ENCODE assay signal across 1 cellular context in the genomic region with DNA sequence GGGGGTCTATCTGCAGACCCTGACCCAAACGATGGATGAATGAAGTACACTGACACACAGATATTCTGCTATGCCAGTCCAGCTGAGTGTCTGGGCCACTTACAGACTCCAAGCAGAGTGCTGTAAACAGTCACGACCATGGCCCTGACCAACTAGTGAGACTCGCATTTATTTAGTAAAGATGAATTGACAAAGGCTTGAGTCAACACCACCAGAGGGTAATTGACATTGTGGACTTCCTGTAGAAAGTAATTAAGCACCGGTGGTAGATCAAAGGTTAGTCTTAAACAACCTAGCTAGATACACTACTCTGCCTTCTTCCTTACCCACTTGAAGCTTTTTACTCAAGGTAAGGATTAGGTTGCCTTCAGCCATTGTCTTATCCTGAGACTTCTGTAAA.
A peak's percentile ranks its signal among the peaks of the same experiment; 100 is the strongest.
TF ChIP-seq lines count a peak whose summit lies in the region.

No MANE protein-coding gene starts in this region.

TF ChIP-seq in HepG2, 621 proteins besides CTCF, POLR2A, EP300 and RAD21 (continued from another document and continues in another):
- TF ChIP-seq YEATS2 (CRISPR knock-in tag; IDR thresholded peaks at IDR 0.05; ENCODE audit: borderline replicate concordance) (no peak), FOXO4 (CRISPR knock-in tag; conservative IDR thresholded peaks at IDR 0.05) (no peak), ZNF737 (CRISPR knock-in tag; IDR thresholded peaks at IDR 0.05; ENCODE audit: borderline replicate concordance) (no peak), ZNF883 (CRISPR knock-in tag; IDR thresholded peaks at IDR 0.05; ENCODE audit: not compliant biosample characterization) (no peak), USF2 (IDR thresholded peaks at IDR 0.05; ENCODE audit: low read depth, low read length) (no peak), USF2 (CRISPR knock-in tag; IDR thresholded peaks at IDR 0.05; ENCODE audit: borderline replicate concordance) (no peak), FOXM1 (CRISPR knock-in tag; IDR thresholded peaks at IDR 0.05) (no peak), REL (CRISPR knock-in tag; conservative IDR thresholded peaks at IDR 0.05) (no peak), ZNF816 (CRISPR knock-in tag; IDR thresholded peaks at IDR 0.05; ENCODE audit: borderline replicate concordance) (no peak), ZNF205 (CRISPR knock-in tag; IDR thresholded peaks at IDR 0.05) (no peak), RBM22 (optimal IDR thresholded peaks at IDR 0.05; ENCODE audit: low read length) (no peak), DNMT3B (CRISPR knock-in tag; conservative IDR thresholded peaks at IDR 0.05) (no peak), CEBPZ (IDR thresholded peaks at IDR 0.05; ENCODE audit: low read length) (no peak), NR2F1 (CRISPR knock-in tag; IDR thresholded peaks at IDR 0.05) (peak in 1 of 2 experiments; percentile 48; a peak in 1 of 4 replicates), MZF1 (CRISPR knock-in tag; IDR thresholded peaks at IDR 0.05; ENCODE audit: borderline replicate concordance) (no peak), SRSF1 (optimal IDR thresholded peaks at IDR 0.05; ENCODE audit: low read depth, low read length) (no peak), ZBTB20 (CRISPR knock-in tag; IDR thresholded peaks at IDR 0.05; ENCODE audit: borderline replicate concordance, low read depth) (no peak), UBTF (CRISPR knock-in tag; IDR thresholded peaks at IDR 0.05) (no peak), ZNF563 (CRISPR knock-in tag; IDR thresholded peaks at IDR 0.05) (peak; percentile 63; the same call in 1 of the 2 replicates), FOXK1 (CRISPR knock-in tag; IDR thresholded peaks at IDR 0.05; ENCODE audit: borderline replicate concordance, low read depth) (0 out of 2 replicates have a peak, but pooled peaks have one; percentile 23), SIN3B (IDR thresholded peaks at IDR 0.05; ENCODE audit: low read length) (no peak), BCL6 (CRISPR knock-in tag; IDR thresholded peaks at IDR 0.05) (peak; percentile 55; the same call in 1 of the 2 replicates), HOMEZ (CRISPR knock-in tag; IDR thresholded peaks at IDR 0.05; ENCODE audit: low read depth) (peak; percentile 74; the same call in 1 of the 2 replicates), TCF7L2 (IDR thresholded peaks at IDR 0.05; ENCODE audit: low read depth, low read length) (no peak), LCORL (IDR thresholded peaks at IDR 0.05) (no peak), LCORL (CRISPR knock-in tag; IDR thresholded peaks at IDR 0.05) (no peak), HDAC1 (CRISPR knock-in tag; IDR thresholded peaks at IDR 0.05) (no peak), ZNF24 (IDR thresholded peaks at IDR 0.05) (no peak), SNAI1 (CRISPR knock-in tag; IDR thresholded peaks at IDR 0.05; ENCODE audit: borderline replicate concordance) (no peak), ZNF720 (CRISPR knock-in tag; IDR thresholded peaks at IDR 0.05) (no peak), TCF12 (IDR thresholded peaks at IDR 0.05) (no peak), TCF12 (CRISPR knock-in tag; IDR thresholded peaks at IDR 0.05) (no peak), PCBP2 (optimal IDR thresholded peaks at IDR 0.05; ENCODE audit: low read depth, low read length, poor library complexity, severe bottlenecking) (no peak)
- TF ChIP-seq, protein P1, sequence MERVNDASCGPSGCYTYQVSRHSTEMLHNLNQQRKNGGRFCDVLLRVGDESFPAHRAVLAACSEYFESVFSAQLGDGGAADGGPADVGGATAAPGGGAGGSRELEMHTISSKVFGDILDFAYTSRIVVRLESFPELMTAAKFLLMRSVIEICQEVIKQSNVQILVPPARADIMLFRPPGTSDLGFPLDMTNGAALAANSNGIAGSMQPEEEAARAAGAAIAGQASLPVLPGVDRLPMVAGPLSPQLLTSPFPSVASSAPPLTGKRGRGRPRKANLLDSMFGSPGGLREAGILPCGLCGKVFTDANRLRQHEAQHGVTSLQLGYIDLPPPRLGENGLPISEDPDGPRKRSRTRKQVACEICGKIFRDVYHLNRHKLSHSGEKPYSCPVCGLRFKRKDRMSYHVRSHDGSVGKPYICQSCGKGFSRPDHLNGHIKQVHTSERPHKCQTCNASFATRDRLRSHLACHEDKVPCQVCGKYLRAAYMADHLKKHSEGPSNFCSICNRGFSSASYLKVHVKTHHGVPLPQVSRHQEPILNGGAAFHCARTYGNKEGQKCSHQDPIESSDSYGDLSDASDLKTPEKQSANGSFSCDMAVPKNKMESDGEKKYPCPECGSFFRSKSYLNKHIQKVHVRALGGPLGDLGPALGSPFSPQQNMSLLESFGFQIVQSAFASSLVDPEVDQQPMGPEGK (CRISPR knock-in tag; IDR thresholded peaks at IDR 0.05) = no peak
- TF ChIP-seq, protein P2, sequence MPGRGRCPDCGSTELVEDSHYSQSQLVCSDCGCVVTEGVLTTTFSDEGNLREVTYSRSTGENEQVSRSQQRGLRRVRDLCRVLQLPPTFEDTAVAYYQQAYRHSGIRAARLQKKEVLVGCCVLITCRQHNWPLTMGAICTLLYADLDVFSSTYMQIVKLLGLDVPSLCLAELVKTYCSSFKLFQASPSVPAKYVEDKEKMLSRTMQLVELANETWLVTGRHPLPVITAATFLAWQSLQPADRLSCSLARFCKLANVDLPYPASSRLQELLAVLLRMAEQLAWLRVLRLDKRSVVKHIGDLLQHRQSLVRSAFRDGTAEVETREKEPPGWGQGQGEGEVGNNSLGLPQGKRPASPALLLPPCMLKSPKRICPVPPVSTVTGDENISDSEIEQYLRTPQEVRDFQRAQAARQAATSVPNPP (CRISPR knock-in tag; IDR thresholded peaks at IDR 0.05) = no peak
- TF ChIP-seq, protein P3, sequence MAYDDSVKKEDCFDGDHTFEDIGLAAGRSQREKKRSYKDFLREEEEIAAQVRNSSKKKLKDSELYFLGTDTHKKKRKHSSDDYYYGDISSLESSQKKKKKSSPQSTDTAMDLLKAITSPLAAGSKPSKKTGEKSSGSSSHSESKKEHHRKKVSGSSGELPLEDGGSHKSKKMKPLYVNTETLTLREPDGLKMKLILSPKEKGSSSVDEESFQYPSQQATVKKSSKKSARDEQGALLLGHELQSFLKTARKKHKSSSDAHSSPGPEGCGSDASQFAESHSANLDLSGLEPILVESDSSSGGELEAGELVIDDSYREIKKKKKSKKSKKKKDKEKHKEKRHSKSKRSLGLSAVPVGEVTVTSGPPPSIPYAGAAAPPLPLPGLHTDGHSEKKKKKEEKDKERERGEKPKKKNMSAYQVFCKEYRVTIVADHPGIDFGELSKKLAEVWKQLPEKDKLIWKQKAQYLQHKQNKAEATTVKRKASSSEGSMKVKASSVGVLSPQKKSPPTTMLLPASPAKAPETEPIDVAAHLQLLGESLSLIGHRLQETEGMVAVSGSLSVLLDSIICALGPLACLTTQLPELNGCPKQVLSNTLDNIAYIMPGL (CRISPR knock-in tag; IDR thresholded peaks at IDR 0.05; ENCODE audit: borderline replicate concordance in 1 of 2, low read depth in 1 of 2) = no peak
- TF ChIP-seq, protein P4, sequence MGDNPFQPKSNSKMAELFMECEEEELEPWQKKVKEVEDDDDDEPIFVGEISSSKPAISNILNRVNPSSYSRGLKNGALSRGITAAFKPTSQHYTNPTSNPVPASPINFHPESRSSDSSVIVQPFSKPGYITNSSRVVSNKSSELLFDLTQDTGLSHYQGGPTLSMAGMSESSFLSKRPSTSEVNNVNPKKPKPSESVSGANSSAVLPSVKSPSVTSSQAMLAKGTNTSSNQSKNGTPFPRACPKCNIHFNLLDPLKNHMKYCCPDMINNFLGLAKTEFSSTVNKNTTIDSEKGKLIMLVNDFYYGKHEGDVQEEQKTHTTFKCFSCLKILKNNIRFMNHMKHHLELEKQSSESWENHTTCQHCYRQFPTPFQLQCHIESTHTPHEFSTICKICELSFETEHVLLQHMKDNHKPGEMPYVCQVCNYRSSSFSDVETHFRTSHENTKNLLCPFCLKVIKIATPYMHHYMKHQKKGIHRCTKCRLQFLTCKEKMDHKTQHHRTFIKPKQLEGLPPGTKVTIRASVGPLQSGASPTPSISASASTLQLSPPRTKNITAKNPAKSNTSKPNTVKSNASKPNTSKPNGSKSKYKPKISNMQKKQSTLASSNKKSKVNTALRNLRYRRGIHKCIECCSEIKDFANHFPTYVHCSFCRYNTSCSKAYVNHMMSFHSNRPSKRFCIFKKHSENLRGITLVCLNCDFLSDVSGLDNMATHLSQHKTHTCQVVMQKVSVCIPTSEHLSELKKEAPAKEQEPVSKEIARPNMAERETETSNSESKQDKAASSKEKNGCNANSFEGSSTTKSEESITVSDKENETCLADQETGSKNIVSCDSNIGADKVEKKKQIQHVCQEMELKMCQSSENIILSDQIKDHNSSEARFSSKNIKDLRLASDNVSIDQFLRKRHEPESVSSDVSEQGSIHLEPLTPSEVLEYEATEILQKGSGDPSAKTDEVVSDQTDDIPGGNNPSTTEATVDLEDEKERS (CRISPR knock-in tag; IDR thresholded peaks at IDR 0.05) = 0 out of 2 replicates have a peak, but pooled peaks have one; percentile 55
- TF ChIP-seq, protein P5, sequence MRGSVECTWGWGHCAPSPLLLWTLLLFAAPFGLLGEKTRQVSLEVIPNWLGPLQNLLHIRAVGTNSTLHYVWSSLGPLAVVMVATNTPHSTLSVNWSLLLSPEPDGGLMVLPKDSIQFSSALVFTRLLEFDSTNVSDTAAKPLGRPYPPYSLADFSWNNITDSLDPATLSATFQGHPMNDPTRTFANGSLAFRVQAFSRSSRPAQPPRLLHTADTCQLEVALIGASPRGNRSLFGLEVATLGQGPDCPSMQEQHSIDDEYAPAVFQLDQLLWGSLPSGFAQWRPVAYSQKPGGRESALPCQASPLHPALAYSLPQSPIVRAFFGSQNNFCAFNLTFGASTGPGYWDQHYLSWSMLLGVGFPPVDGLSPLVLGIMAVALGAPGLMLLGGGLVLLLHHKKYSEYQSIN (CRISPR knock-in tag; IDR thresholded peaks at IDR 0.05; ENCODE audit: borderline replicate concordance) = no peak
